9 cellular contexts compared by ENCODE assay signal in the genomic region with DNA sequence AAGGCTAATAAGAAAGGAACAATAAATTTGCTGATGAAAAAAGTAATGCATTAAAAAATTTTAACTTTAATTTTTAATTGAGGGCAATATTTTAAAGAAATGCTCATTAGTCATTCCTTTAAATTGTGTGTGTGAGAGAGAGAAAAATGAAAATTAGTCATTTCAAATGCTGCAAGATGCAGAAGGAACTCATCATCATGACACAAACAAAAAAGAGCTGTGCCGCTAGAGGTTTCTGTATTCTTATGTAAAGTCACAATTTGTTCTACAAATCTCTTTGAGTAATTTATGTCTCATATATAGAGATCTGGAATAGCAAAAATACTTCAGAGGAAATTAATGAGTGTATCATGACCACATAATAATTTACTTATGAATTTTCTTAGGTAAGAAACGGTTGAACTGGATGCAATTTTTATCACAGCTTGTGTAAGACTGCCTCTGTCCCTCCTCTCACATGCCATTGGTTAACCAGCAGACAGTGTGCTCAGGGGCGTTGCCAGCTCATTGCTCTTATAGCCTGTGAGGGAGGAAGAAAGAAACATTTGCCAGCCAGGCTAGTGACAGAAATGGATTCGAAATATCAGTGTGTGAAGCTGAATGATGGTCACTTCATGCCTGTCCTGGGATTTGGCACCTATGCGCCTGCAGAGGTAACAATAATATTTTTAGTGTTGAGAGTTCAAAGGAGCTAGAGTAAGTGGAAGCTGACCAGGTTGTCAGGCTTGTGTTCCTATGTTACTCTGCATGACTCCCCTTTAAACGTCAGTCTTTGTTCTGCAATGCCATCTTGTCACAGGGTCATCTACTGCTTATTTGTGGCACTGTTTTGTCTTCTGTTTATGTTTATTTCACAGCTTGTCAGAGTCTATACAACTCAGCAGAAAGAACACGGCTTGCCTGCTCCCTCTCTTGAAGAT. TPM values are rescaled to one million over a fixed set of nuclear protein-coding genes. Genes with fewer than 3 reads are reported as not detected.
DNase-seq lines count a peak whose midpoint lies in the region; ATAC-seq and TF ChIP-seq lines count a peak whose summit lies in the region.
"Not testable (repeated sequence)": the region's sequence is repeated elsewhere in the genome, so short reads cannot be mapped to it uniquely, and the experiment has no call there.
"Had no signal": no experiment of that assay in that cellular context is flagged by ENCODE, and none has a peak within 500 bp of the region (broad histone marks: within the 10 kb centered on the region; RNA-seq: fewer than 3 reads in every experiment).

A gene (plus strand): TSS at position 540 of the 920 bp plus-strand sequence. CDS start 30 bp downstream, at position 570.

- 11% methylated on average over 5 of the region's 7 CpGs for WGBS in right lobe of liver (ENCODE audit: insufficient coverage, low coverage, low lambda C conversion rate, missing lambda C conversion rate)
- WGBS in ovary, 3 donors, result 7 to 22% (median 19%) methylated on average over 6 to 7 of the region's 7 CpGs

- H3K9me3 ChIP-seq in CD8-positive, alpha-beta memory T cell (ENCODE audit: low read length); right lobe of liver; ovary; tibial artery: not testable (repeated sequence)

- peak; percentile 87 for TF ChIP-seq POLR2A in right lobe of liver (IDR thresholded peaks at IDR 0.05)
- not testable (repeated sequence) for TF ChIP-seq POLR2A in ovary (IDR thresholded peaks at IDR 0.05)

- not testable (repeated sequence) for H3K27ac Mint-ChIP-seq in CD8-positive, alpha-beta memory T cell; WTC11

- intact Hi-C loops in right lobe of liver (cut with DNase I); ovary (cut with DNase I); tibial artery (cut with DNase I; ENCODE audit: low total_unique reads): not testable (repeated sequence)

- not testable (repeated sequence) for H3K4me3 Mint-ChIP-seq in CD8-positive, alpha-beta memory T cell
- peak within 1 kb of the TSS; percentile 20; the same call in 1 of the 2 replicates for H3K4me3 Mint-ChIP-seq in WTC11

- CTCF ChIA-PET in CD8-positive, alpha-beta memory T cell (lab: Charles Lee), result not testable (repeated sequence)
- CTCF ChIA-PET in WTC11 (lab: Charles Lee), result interaction anchor here (0.7 kb wide), 1 partner anchor 19 kb away, joined by 3 read pairs; no protein-coding TSS in a partner anchor

- not testable (repeated sequence) for H3K27me3 Mint-ChIP-seq in CD8-positive, alpha-beta memory T cell; WTC11 (ENCODE audit: low read depth)

- H3K9me3 Mint-ChIP-seq in CD8-positive, alpha-beta memory T cell; WTC11: not testable (repeated sequence)

- not testable (repeated sequence) for DNase-seq in CD8-positive, alpha-beta memory T cell; WTC11 (ENCODE audit: low spot score); dermis microvascular lymphatic vessel endothelial cell (ENCODE audit: low read depth in 2 of 2); tibial artery
- DNase-seq in MV-4-11 (lab: John Stamatoyannopoulos, UW) (peak; percentile 40), glomerular visceral epithelial cell (ENCODE audit: extremely low spot score) (peak; percentile 15), right lobe of liver (peak in 1 of 3 donors; percentile 74), ovary (peak in 1 of 5 donors; percentile 29)

- H3K27ac ChIP-seq in CD8-positive, alpha-beta memory T cell (ENCODE audit: low read depth, low read length), result peak within 1 kb of the TSS; percentile 9
- peak within 1 kb of the TSS; percentile 59 to 86 (median 85) for H3K27ac ChIP-seq in right lobe of liver
- not testable (repeated sequence) for H3K27ac ChIP-seq in ovary, tibial artery

- not testable (repeated sequence) for H3K4me1 ChIP-seq in CD8-positive, alpha-beta memory T cell (ENCODE audit: insufficient read depth, low read length); right lobe of liver; ovary (ENCODE audit: insufficient read depth); tibial artery

- H3K4me1 Mint-ChIP-seq in CD8-positive, alpha-beta memory T cell; WTC11: not testable (repeated sequence)

- H3K27me3 ChIP-seq in CD8-positive, alpha-beta memory T cell (ENCODE audit: insufficient read depth, low read length, poor library complexity, severe bottlenecking); right lobe of liver; ovary; tibial artery: not testable (repeated sequence)

- TF ChIP-seq CTCF in WTC11 (IDR thresholded peaks at IDR 0.05); right lobe of liver (IDR thresholded peaks at IDR 0.05); ovary (IDR thresholded peaks at IDR 0.05); tibial artery (IDR thresholded peaks at IDR 0.05): not testable (repeated sequence)

- POLR2A ChIA-PET in CD8-positive, alpha-beta memory T cell (lab: Charles Lee); WTC11 (lab: Charles Lee): not testable (repeated sequence)

- H3K36me3 ChIP-seq in CD8-positive, alpha-beta memory T cell (ENCODE audit: insufficient read depth, low read length); ovary; tibial artery: not testable (repeated sequence)
- H3K36me3 ChIP-seq in right lobe of liver, result peaks cover 0 to 19% (median 1%) of the 10 kb centered on the region in 4 donors

- ATAC-seq in WTC11 (peak; percentile 100), right lobe of liver (peak; percentile 80 to 98 (median 94))

- not testable (repeated sequence) for H3K36me3 Mint-ChIP-seq in CD8-positive, alpha-beta memory T cell; WTC11

- TF ChIP-seq EP300 in ovary (IDR thresholded peaks at IDR 0.05), result not testable (repeated sequence)

- H3K4me3 ChIP-seq in CD8-positive, alpha-beta memory T cell (ENCODE audit: low read length); ovary: not testable (repeated sequence)
- H3K4me3 ChIP-seq in right lobe of liver (peak within 1 kb of the TSS; percentile 30 to 60 (median 49)), tibial artery (peak within 1 kb of the TSS; percentile 24 to 33)

RNA-seq across cellular contexts. Expression of the gene that starts here (rescaled TPM):
- under 1 TPM; 0.22 to 0.24 TPM for total RNA-seq in CD8-positive, alpha-beta memory T cell
- not detected for polyA plus RNA-seq in CD8-positive, alpha-beta memory T cell
- 3.9 to 4.3 TPM (median 4.1 TPM) in 3 replicates for total RNA-seq in WTC11 (2021)
- 30.8 and 81.5 TPM in 2 replicates for total RNA-seq in dermis microvascular lymphatic vessel endothelial cell
- 1,000 to 10,000 TPM in 1 of 6 experiments, 100 to 1,000 TPM in 5; 347 to 1,090 (median 533) TPM for total RNA-seq in right lobe of liver
- total RNA-seq in ovary, result 10 to 100 TPM in 6 of 7 donors, 1 to 10 TPM in 1; 3.6 to 22.9 (median 19.1) TPM
- polyA plus RNA-seq in ovary, result 10 to 100 TPM; 11.7 to 20.6 TPM
- polyA plus RNA-seq: IgD-negative memory B cell had no signal

Comparison
In these comparisons a context has a peak if more than half of its experiments do, and no peak if none do; other contexts are left out.
1. RNA of the gene that starts here (polyA plus RNA-seq): 11.7 to 20.6 TPM in ovary; not detected in CD8-positive, alpha-beta memory T cell (single experiment); every median in the first group is over 10 times any median in the second.